ENCODE assay signal across 12 cellular contexts in genomic region chr17:57372156-57372555, GRCh38.
DNase-seq lines count a peak whose midpoint lies in the region; ATAC-seq and TF ChIP-seq lines count a peak whose summit lies in the region.
"Had no signal": no experiment of that assay in that cellular context is flagged by ENCODE, and none has a peak within 500 bp of the region (broad histone marks: within the 10 kb centered on the region; RNA-seq: fewer than 3 reads in every experiment).

No MANE protein-coding gene starts in this region.

- TF ChIP-seq CTCF in HEK293 (tag by site-specific recombination; IDR thresholded peaks at IDR 0.05), result no peak
- TF ChIP-seq CTCF in PC-9 (conservative IDR thresholded peaks at IDR 0.05), result no peak
- TF ChIP-seq CTCF in fibroblast of mammary gland (conservative IDR thresholded peaks at IDR 0.05; ENCODE audit: control insufficient read depth, insufficient read depth, low read depth, low read length), result no peak

- POLR2A ChIA-PET in HEK293 (lab: Yijun Ruan, JAX) (no interaction called here), PC-9 (lab: Charles Lee; ENCODE audit: unreplicated experiment) (interaction anchor here (0.7 kb wide), 1 partner anchor 1023 kb away, joined by 4 read pairs; no protein-coding TSS in a partner anchor)

- no peak overlapping the region for H3K4me3 ChIP-seq in HEK293 (ENCODE audit: low read depth, low read length)
- H3K4me3 ChIP-seq in PC-9, result no peak overlapping the region
- no peak overlapping the region for H3K4me3 ChIP-seq in fibroblast of mammary gland (ENCODE audit: control insufficient read depth, low read depth, low read length)
- H3K4me3 ChIP-seq: right atrium auricular region, suprapubic skin had no signal

- no peaks in the 10 kb centered on the region for H3K9me2 ChIP-seq in PC-9 (ENCODE audit: insufficient read depth)

- DNase-seq in PC-9 (peak in 1 of 2 experiments; percentile 90), fibroblast of mammary gland (ENCODE audit: low read depth) (peak; percentile 35), renal cortical epithelial cell (ENCODE audit: low read depth) (peak; percentile 89), NOMO-1 treated with dmso at 0.1 percent for 144 hours (lab: John Stamatoyannopoulos, UW; ENCODE audit: unreplicated experiment) (no peak)
- DNase-seq: activated CD4-positive, alpha-beta T cell treated with anti-CD3 and anti-CD28 coated beads for 48 hours; NCI-H146; SW 1271 had no signal

- intact Hi-C loops in PC-9 (cut with micrococcal nuclease; ENCODE audit: unreplicated experiment), result no loop called here

- H3K36me3 ChIP-seq in HEK293 (ENCODE audit: control insufficient read depth in 2 of 2, insufficient read depth in 1 of 2, low read length in 2 of 2) (no peaks in the 10 kb centered on the region), PC-9 (ENCODE audit: low read depth) (no peaks in the 10 kb centered on the region)
- H3K36me3 ChIP-seq: right atrium auricular region, suprapubic skin had no signal

- no peak overlapping the region for H2AFZ ChIP-seq in PC-9

- BruUV-seq in PC-9 (replicated peaks; lab: Mats Ljungman, UMichigan), result no TSS peak

- H4K20me1 ChIP-seq in PC-9 (ENCODE audit: insufficient read depth), result no peaks in the 10 kb centered on the region

- H3K27ac ChIP-seq in HEK293 (ENCODE audit: extremely low read depth, low read depth, low read length), result no peak overlapping the region
- peak overlapping the region; percentile 30 for H3K27ac ChIP-seq in PC-9
- H3K27ac ChIP-seq: right atrium auricular region, suprapubic skin had no signal

- CTCF ChIA-PET in HEK293 (lab: Yijun Ruan, JAX), result interaction anchor here (0.6 to 1.4 kb wide), 6 partner anchors 9 to 412 kb away, joined by 3 to 4 read pairs (median 4); no protein-coding TSS in a partner anchor
- CTCF ChIA-PET in PC-9 (lab: Charles Lee), result no interaction called here

- no peaks in the 10 kb centered on the region for H3K9me3 ChIP-seq in HEK293 (ENCODE audit: control insufficient read depth, insufficient read depth, low read depth, low read length)
- H3K9me3 ChIP-seq in PC-9 (ENCODE audit: insufficient read depth, low read depth), result peaks cover 6% of the 10 kb centered on the region
- H3K9me3 ChIP-seq: suprapubic skin had no signal

- H3F3A ChIP-seq in PC-9 (ENCODE audit: insufficient read depth, low read depth), result peaks cover 46% of the 10 kb centered on the region

- no peaks in the 10 kb centered on the region for H3K79me2 ChIP-seq in PC-9 (ENCODE audit: low read depth)

- peaks cover 8% of the 10 kb centered on the region; the same call in 1 of the 2 replicates for H3K27me3 ChIP-seq in PC-9 (ENCODE audit: insufficient read depth, low read depth)
- H3K27me3 ChIP-seq: right atrium auricular region, suprapubic skin had no signal

- ATAC-seq in GM21360 (IDR thresholded peaks at IDR 0.05; ENCODE audit: unreplicated experiment) (no peak), GM18517 (IDR thresholded peaks at IDR 0.05; ENCODE audit: unreplicated experiment) (no peak)

- peaks cover 25% of the 10 kb centered on the region for H3K4me1 ChIP-seq in HEK293 (ENCODE audit: control insufficient read depth, insufficient read depth, low read length)
- H3K4me1 ChIP-seq in PC-9 (replicated peaks; ENCODE audit: insufficient read depth), result peaks cover 74% of the 10 kb centered on the region

- H3K4me2 ChIP-seq in PC-9, result peak overlapping the region; percentile 47

TF ChIP-seq in HEK293, 187 proteins besides CTCF, POLR2A, EP300 and RAD21:
- TF ChIP-seq PRDM4 (tag by site-specific recombination; IDR thresholded peaks at IDR 0.05) (peak; percentile 14; the same call in 1 of the 2 replicates), ZNF433 (tag by site-specific recombination; IDR thresholded peaks at IDR 0.05; ENCODE audit: low read depth) (no peak)
